In the genomic region with DNA sequence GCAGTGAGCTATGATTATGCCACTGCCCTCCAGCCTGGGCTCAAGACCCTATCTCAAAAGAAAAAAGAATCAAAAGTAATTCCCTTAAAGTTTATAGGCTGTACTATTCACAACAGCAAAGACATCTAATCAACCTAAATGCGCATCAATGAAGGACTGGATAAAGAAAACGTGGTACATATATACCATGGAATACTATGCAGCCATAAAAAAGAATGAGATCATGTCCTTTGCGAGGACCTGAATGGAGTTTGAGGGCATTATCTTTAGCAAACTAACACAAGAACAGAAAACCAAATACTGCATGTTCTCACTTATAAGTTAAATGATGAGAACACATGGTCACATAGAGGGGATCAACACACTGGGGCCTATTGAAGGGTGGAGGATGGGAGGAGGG, we compare ENCODE assay signal across 25 cellular contexts.
"Had no signal": no experiment of that assay in that cellular context is flagged by ENCODE, and none has a peak within 500 bp of the region (broad histone marks: within the 10 kb centered on the region; RNA-seq: fewer than 3 reads in every experiment).

No MANE protein-coding gene starts in this region.

- H3K27ac Mint-ChIP-seq: activated CD4-positive, alpha-beta T cell treated with anti-CD3 and anti-CD28 coated beads, Interleukin-2, amount 10 ng/mL, durations not matched to agents 24 days and 14 days; activated CD8-positive, alpha-beta memory T cell treated with anti-CD3 and anti-CD28 coated beads, Interleukin-2, amount 10 ng/mL, durations not matched to agents 7 days and 5 days; activated CD8-positive, alpha-beta T cell treated with anti-CD3 and anti-CD28 coated beads, Interleukin-2, amount 10 ng/mL, durations not matched to agents 7 days and 5 days; brain had no signal

- H3K4me3 Mint-ChIP-seq: activated CD4-positive, alpha-beta memory T cell treated with anti-CD3 and anti-CD28 coated beads for 36 hours; activated CD4-positive, alpha-beta T cell treated with anti-CD3 and anti-CD28 coated beads for 36 hours; activated CD4-positive, alpha-beta T cell treated with anti-CD3 and anti-CD28 coated beads, Interleukin-2, amount 10 ng/mL, durations not matched to agents 24 days and 14 days; activated CD8-positive, alpha-beta memory T cell treated with anti-CD3 and anti-CD28 coated beads, Interleukin-2, amount 10 ng/mL, durations not matched to agents 7 days and 5 days; activated CD8-positive, alpha-beta T cell treated with anti-CD3 and anti-CD28 coated beads, Interleukin-2, amount 10 ng/mL, durations not matched to agents 7 days and 5 days; activated naive CD8-positive, alpha-beta T cell; brain had no signal

- H3K27me3 Mint-ChIP-seq: activated CD4-positive, alpha-beta memory T cell treated with anti-CD3 and anti-CD28 coated beads for 36 hours; activated CD4-positive, alpha-beta T cell treated with anti-CD3 and anti-CD28 coated beads for 36 hours; activated CD4-positive, alpha-beta T cell treated with anti-CD3 and anti-CD28 coated beads, Interleukin-2, amount 10 ng/mL, durations not matched to agents 24 days and 14 days; activated CD8-positive, alpha-beta memory T cell treated with anti-CD3 and anti-CD28 coated beads, Interleukin-2, amount 10 ng/mL, durations not matched to agents 7 days and 5 days; activated naive CD8-positive, alpha-beta T cell had no signal

- DNase-seq: activated CD4-positive, alpha-beta memory T cell treated with anti-CD3 and anti-CD28 coated beads for 36 hours; activated CD4-positive, alpha-beta T cell treated with anti-CD3 and anti-CD28 coated beads for 36 hours; activated CD4-positive, alpha-beta T cell treated with anti-CD3 and anti-CD28 coated beads, Interleukin-2, amount 10 ng/mL, durations not matched to agents 24 days and 14 days; activated CD4-positive, CD25-positive, alpha-beta regulatory T cell; activated CD4-positive, CD25-positive, alpha-beta regulatory T cell treated with anti-CD3 and anti-CD28 coated beads, Interleukin-2, amount 50 U/mL, for 72 hours; activated CD8-positive, alpha-beta memory T cell treated with anti-CD3 and anti-CD28 coated beads, Interleukin-2, amount 10 ng/mL, durations not matched to agents 7 days and 5 days; activated CD8-positive, alpha-beta memory T cell treated with anti-CD3 and anti-CD28 coated beads, Interleukin-2, amount 50 U/mL, for 4 hours; activated CD8-positive, alpha-beta T cell treated with anti-CD3 and anti-CD28 coated beads, Interleukin-2, amount 10 ng/mL, durations not matched to agents 7 days and 5 days; activated gamma-delta T cell; activated naive CD4-positive, alpha-beta T cell; central memory CD4-positive, alpha-beta T cell; cerebellar nuclear complex; colonic mucosa; effector CD8-positive, alpha-beta T cell; foreskin fibroblast; head of caudate nucleus; hypothalamus; SW 1271; T-helper 1 cell; T-helper 2 cell had no signal

- H3K9me3 Mint-ChIP-seq: activated CD4-positive, alpha-beta memory T cell treated with anti-CD3 and anti-CD28 coated beads for 36 hours; activated CD4-positive, alpha-beta T cell treated with anti-CD3 and anti-CD28 coated beads, Interleukin-2, amount 10 ng/mL, durations not matched to agents 24 days and 14 days had no signal

- H3K9me3 ChIP-seq: ascending aorta, breast epithelium, colonic mucosa had no signal

- ATAC-seq: activated CD4-positive, alpha-beta T cell treated with anti-CD3 and anti-CD28 coated beads for 36 hours; activated CD8-positive, alpha-beta memory T cell treated with anti-CD3 and anti-CD28 coated beads, Interleukin-2, amount 10 ng/mL, durations not matched to agents 7 days and 5 days; activated CD8-positive, alpha-beta T cell treated with anti-CD3 and anti-CD28 coated beads, Interleukin-2, amount 10 ng/mL, durations not matched to agents 7 days and 5 days; esophagus mucosa had no signal
